In genomic region chr6:122276637-122277036, GRCh38 we compare ENCODE assay signal across 31 cellular contexts.
"Had no signal": no experiment of that assay in that cellular context is flagged by ENCODE, and none has a peak within 500 bp of the region (broad histone marks: within the 10 kb centered on the region; RNA-seq: fewer than 3 reads in every experiment).

No MANE protein-coding gene starts in this region.

- ATAC-seq: activated T-cell treated with anti-CD3 and anti-CD28 coated beads, Interleukin-2, amount 50 U/mL, for 4 hours; activated T-helper 17 cell treated with anti-CD3 and anti-CD28 coated beads, Interleukin-2, amount 50 U/mL, for 72 hours; body of pancreas; effector memory CD8-positive, alpha-beta T cell; gastrocnemius medialis; sciatic nerve; stimulated activated naive CD8-positive, alpha-beta T cell treated with anti-CD3 and anti-CD28 coated beads, Interleukin-15, Interleukin-2, amounts not matched to agents 100 U/mL and 50 U/mL, for 24 hours had no signal

- H3K4me1 Mint-ChIP-seq: activated CD4-positive, alpha-beta memory T cell treated with anti-CD3 and anti-CD28 coated beads, Interleukin-2, amount 10 ng/mL, durations not matched to agents 7 days and 5 days; activated CD4-positive, alpha-beta T cell treated with anti-CD3 and anti-CD28 coated beads, Interleukin-2, amount 10 ng/mL, durations not matched to agents 7 days and 5 days; activated T-helper 17 cell treated with anti-CD3 and anti-CD28 coated beads, Interleukin-2, amount 50 U/mL, for 72 hours; nephron progenitor cell had no signal

- H3K27me3 ChIP-seq: body of pancreas, esophagus muscularis mucosa, gastrocnemius medialis, hepatocyte, ovary, uterus had no signal

- DNase-seq: activated CD4-positive, alpha-beta memory T cell treated with anti-CD3 and anti-CD28 coated beads, Interleukin-2, amount 10 ng/mL, durations not matched to agents 7 days and 5 days; activated CD4-positive, alpha-beta T cell treated with anti-CD3 and anti-CD28 coated beads, Interleukin-2, amount 10 ng/mL, durations not matched to agents 7 days and 5 days; activated CD4-positive, CD25-positive, alpha-beta regulatory T cell treated with anti-CD3 and anti-CD28 coated beads, Interleukin-2, amount 50 U/mL, for 72 hours; activated CD8-positive, alpha-beta memory T cell treated with anti-CD3 and anti-CD28 coated beads, Interleukin-2, amount 50 U/mL, for 48 hours; activated T-cell treated with anti-CD3 and anti-CD28 coated beads, Interleukin-2, amount 50 U/mL, for 4 hours; aorta; body of pancreas; dorsolateral prefrontal cortex; effector memory CD8-positive, alpha-beta T cell; gastrocnemius medialis; islet precursor cell; nephron progenitor cell; ovary; retina; stimulated activated CD4-positive, alpha-beta T cell treated with anti-CD3 and anti-CD28 coated beads, Interleukin-12 subunit alpha, Interleukin-12 subunit beta, amount 100 ng/mL, for 4 hours; stimulated activated CD4-positive, alpha-beta T cell treated with anti-CD3 and anti-CD28 coated beads, Interleukin-4, amount 100 ng/mL, for 1 hour; stimulated activated naive CD8-positive, alpha-beta T cell treated with anti-CD3 and anti-CD28 coated beads, Interleukin-15, Interleukin-2, amounts not matched to agents 100 U/mL and 50 U/mL, for 24 hours; SW 1271; T1000; trophoblast cell; uterus had no signal

- H3K36me3 Mint-ChIP-seq: activated naive CD8-positive, alpha-beta T cell had no signal

- H3K4me3 ChIP-seq: body of pancreas, coronary artery, dorsolateral prefrontal cortex, esophagus muscularis mucosa, gastrocnemius medialis, hepatocyte, ovary, skin epidermis, thoracic aorta, uterus had no signal

- H3K9me3 Mint-ChIP-seq: activated CD4-positive, alpha-beta memory T cell treated with anti-CD3 and anti-CD28 coated beads, Interleukin-2, amount 10 ng/mL, durations not matched to agents 7 days and 5 days; activated CD4-positive, alpha-beta T cell treated with anti-CD3 and anti-CD28 coated beads, Interleukin-2, amount 10 ng/mL, durations not matched to agents 7 days and 5 days; activated T-cell treated with anti-CD3 and anti-CD28 coated beads, Interleukin-2, amount 50 U/mL, for 4 hours; activated T-helper 17 cell treated with anti-CD3 and anti-CD28 coated beads, Interleukin-2, amount 50 U/mL, for 72 hours; T-helper 1 cell treated with Interleukin-12 subunit alpha and Interleukin-12 subunit beta and Interleukin-4 antibody, amounts not matched to agents 30 μg/mL and 1 μg/mL, for 36 hours had no signal

- H3K4me3 Mint-ChIP-seq: activated CD4-positive, alpha-beta memory T cell treated with anti-CD3 and anti-CD28 coated beads, Interleukin-2, amount 10 ng/mL, durations not matched to agents 7 days and 5 days; activated CD4-positive, alpha-beta T cell treated with anti-CD3 and anti-CD28 coated beads, Interleukin-2, amount 10 ng/mL, durations not matched to agents 7 days and 5 days; activated naive CD8-positive, alpha-beta T cell; activated T-cell treated with anti-CD3 and anti-CD28 coated beads, Interleukin-2, amount 50 U/mL, for 4 hours; activated T-helper 17 cell treated with anti-CD3 and anti-CD28 coated beads, Interleukin-2, amount 50 U/mL, for 72 hours; effector memory CD8-positive, alpha-beta T cell; nephron progenitor cell; T-helper 1 cell treated with Interleukin-12 subunit alpha and Interleukin-12 subunit beta and Interleukin-4 antibody, amounts not matched to agents 30 μg/mL and 1 μg/mL, for 36 hours had no signal

- H3K27ac Mint-ChIP-seq: activated CD4-positive, alpha-beta memory T cell treated with anti-CD3 and anti-CD28 coated beads, Interleukin-2, amount 10 ng/mL, durations not matched to agents 7 days and 5 days; activated CD4-positive, alpha-beta T cell treated with anti-CD3 and anti-CD28 coated beads, Interleukin-2, amount 10 ng/mL, durations not matched to agents 7 days and 5 days; activated naive CD8-positive, alpha-beta T cell; activated T-helper 17 cell treated with anti-CD3 and anti-CD28 coated beads, Interleukin-2, amount 50 U/mL, for 72 hours; effector memory CD8-positive, alpha-beta T cell; nephron progenitor cell; progenitor cell of endocrine pancreas; T-helper 1 cell treated with Interleukin-12 subunit alpha and Interleukin-12 subunit beta and Interleukin-4 antibody, amounts not matched to agents 30 μg/mL and 1 μg/mL, for 36 hours had no signal

- H3K27me3 Mint-ChIP-seq: activated CD4-positive, alpha-beta memory T cell treated with anti-CD3 and anti-CD28 coated beads, Interleukin-2, amount 10 ng/mL, durations not matched to agents 7 days and 5 days; activated CD4-positive, alpha-beta T cell treated with anti-CD3 and anti-CD28 coated beads, Interleukin-2, amount 10 ng/mL, durations not matched to agents 7 days and 5 days; effector memory CD8-positive, alpha-beta T cell; progenitor cell of endocrine pancreas had no signal

- H3K36me3 ChIP-seq: esophagus muscularis mucosa, gastrocnemius medialis, ovary, thoracic aorta, uterus had no signal
